9 cellular contexts compared by ENCODE assay signal in the genomic region with DNA sequence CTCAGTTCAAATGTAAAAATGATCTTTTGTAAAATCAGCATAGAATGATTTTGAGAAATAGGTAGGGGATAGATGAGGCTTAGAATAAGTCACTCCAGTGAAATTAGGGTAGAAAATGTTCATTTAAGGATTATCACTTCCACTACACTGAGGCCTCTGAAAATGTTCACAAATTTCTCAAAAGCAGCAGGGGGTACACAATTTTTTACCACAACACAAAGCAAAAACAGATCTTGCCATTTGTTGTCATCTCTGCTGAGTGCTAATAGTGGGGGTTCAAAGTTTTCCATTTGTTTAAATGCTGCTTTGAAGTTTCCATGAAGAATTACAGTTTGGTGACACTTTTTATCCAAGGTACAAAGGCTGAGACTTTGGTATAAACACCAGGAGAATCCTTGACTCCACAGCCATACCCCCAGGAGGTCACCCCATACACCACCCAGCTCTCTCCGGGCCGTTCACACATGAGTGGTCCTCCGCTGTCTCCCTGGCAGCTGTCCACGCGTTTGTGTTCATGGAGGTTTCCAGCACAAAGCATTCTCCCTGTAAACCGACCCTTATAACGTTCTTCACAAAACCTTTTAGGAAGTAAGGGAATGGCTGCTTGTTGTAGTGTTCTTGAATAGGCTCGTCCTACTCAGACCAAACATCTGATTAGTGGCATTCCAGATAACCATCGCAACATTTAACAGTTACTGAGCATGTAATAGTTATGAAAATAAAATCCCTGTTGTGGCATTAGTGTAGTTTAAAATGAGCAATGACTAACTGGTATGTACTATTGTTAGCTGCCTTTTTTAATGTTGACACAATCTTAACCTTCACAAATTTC.
DNase-seq lines count a peak whose midpoint lies in the region; ATAC-seq and TF ChIP-seq lines count a peak whose summit lies in the region.
"Had no signal": no experiment of that assay in that cellular context is flagged by ENCODE, and none has a peak within 500 bp of the region (broad histone marks: within the 10 kb centered on the region; RNA-seq: fewer than 3 reads in every experiment).

No MANE protein-coding gene starts in this region.

- H4K20me1 ChIP-seq in HCT116 (ENCODE audit: insufficient read depth), result peaks cover 4% of the 10 kb centered on the region; the same call in 1 of the 2 replicates

- no peak overlapping the region for H3K9ac ChIP-seq in HCT116 (ENCODE audit: low read length)

- DNase-seq in COLO668 (lab: John Stamatoyannopoulos, UW; ENCODE audit: unreplicated experiment) (peak; percentile 10), HCT116 (ENCODE audit: low read depth, low spot score) (no peak), WERI-Rb-1 (peak; percentile 41), left kidney (ENCODE audit: low read depth, low spot score) (peak; percentile 63), germinal center (ENCODE audit: low spot score) (no peak), DMS153 treated with DMSO at 0.1 percent for 48 hours (lab: John Stamatoyannopoulos, UW; ENCODE audit: unreplicated experiment) (no peak), midbrain (lab: John Stamatoyannopoulos, UW) (no peak)

- H3K27me3 ChIP-seq in HCT116 (ENCODE audit: insufficient read depth, low read length) (no peaks in the 10 kb centered on the region), WERI-Rb-1 (ENCODE audit: insufficient read depth, low read depth, severe bottlenecking) (no peaks in the 10 kb centered on the region)

- TF ChIP-seq RAD21 in HCT116 (IDR thresholded peaks at IDR 0.05; ENCODE audit: low read depth), result no peak

- H3K79me2 ChIP-seq in HCT116 (ENCODE audit: insufficient read depth, low read length), result peaks cover 18% of the 10 kb centered on the region

- RAD21 ChIA-PET in HCT116 (lab: Charles Lee; ENCODE audit: low non-redundant PET in 1 of 2, low total read pairs in 2 of 2, uncharacterized antibody in 2 of 2, unreplicated experiment in 2 of 2), result no interaction called here

- peak overlapping the region; percentile 30; the same call in 1 of the 2 replicates for H3K27ac ChIP-seq in HCT116 (ENCODE audit: low read depth, low read length)
- peak overlapping the region; percentile 39 for H3K27ac ChIP-seq in WERI-Rb-1

- no TSS peak for BruUV-seq in HCT116 (replicated peaks; lab: Mats Ljungman, UMichigan)

- no peak overlapping the region for H3K4me2 ChIP-seq in HCT116 (ENCODE audit: low read length)

- no peak for ATAC-seq in HCT116
- no peak for ATAC-seq in HG03457 (IDR thresholded peaks at IDR 0.05; ENCODE audit: unreplicated experiment)

- POLR2A ChIA-PET in HCT116 (lab: Charles Lee), result no interaction called here

- H3K36me3 ChIP-seq in HCT116 (ENCODE audit: control insufficient read depth in 1 of 2, insufficient read depth in 2 of 2, low read length in 2 of 2), result peaks cover 5 to 21% of the 10 kb centered on the region in 2 experiments; a peak in 3 of 4 replicates
- peaks cover 59% of the 10 kb centered on the region for H3K36me3 ChIP-seq in WERI-Rb-1

- H2AFZ ChIP-seq in HCT116 (ENCODE audit: low read depth, low read length, poor library complexity, severe bottlenecking), result no peak overlapping the region

- CTCF ChIA-PET in HCT116 (lab: Charles Lee), result interaction anchor here (1.3 kb wide), 1 partner anchor 70 kb away, joined by 5 read pairs; no protein-coding TSS in a partner anchor

- TF ChIP-seq POLR2A in HCT116 (IDR thresholded peaks at IDR 0.05; ENCODE audit: borderline replicate concordance, extremely low read depth, insufficient read depth, insufficient read length), result peak; percentile 8

- intact Hi-C loops in HCT116 (cut with micrococcal nuclease), result loop anchor here (1.0 kb wide), 1 partner anchor 71 kb away; the partner anchor contains the start of gene PRSS12

- TF ChIP-seq CTCF in HCT116 (IDR thresholded peaks at IDR 0.05 in 2 of 3, conservative IDR thresholded peaks at IDR 0.05 in 1 of 3; ENCODE audit: borderline replicate concordance in 1 of 3, insufficient read depth in 1 of 3, low read depth in 2 of 3, low read length in 2 of 3), result no peak
- TF ChIP-seq CTCF in WERI-Rb-1 (IDR thresholded peaks at IDR 0.05; ENCODE audit: low read depth, low read length), result no peak

- H3K4me3 ChIP-seq in HCT116 (replicated peaks in 1 of 2; ENCODE audit: low read depth in 1 of 2, low read length in 2 of 2), result no peak overlapping the region
- H3K4me3 ChIP-seq in WERI-Rb-1 (ENCODE audit: low read depth, low read length), result no peak overlapping the region
- H3K4me3 ChIP-seq: mucosa of descending colon had no signal

- peaks cover 6 to 21% of the 10 kb centered on the region in 2 experiments; a peak in 3 of 4 replicates for H3K4me1 ChIP-seq in HCT116 (ENCODE audit: control insufficient read depth in 1 of 2, insufficient read depth in 2 of 2, low read length in 2 of 2)

- H3K9me3 ChIP-seq in HCT116 (ENCODE audit: control insufficient read depth in 1 of 2, insufficient read depth in 1 of 2, low read depth in 1 of 2, low read length in 2 of 2), result no peaks in the 10 kb centered on the region
- no peaks in the 10 kb centered on the region for H3K9me3 ChIP-seq in WERI-Rb-1 (ENCODE audit: severe bottlenecking)
- H3K9me3 ChIP-seq: mucosa of descending colon had no signal

- H3K9me2 ChIP-seq in HCT116 (ENCODE audit: insufficient read depth), result no peaks in the 10 kb centered on the region

TF ChIP-seq in HCT116, 20 proteins besides CTCF, POLR2A, EP300 and RAD21:
- TF ChIP-seq, protein P1, sequence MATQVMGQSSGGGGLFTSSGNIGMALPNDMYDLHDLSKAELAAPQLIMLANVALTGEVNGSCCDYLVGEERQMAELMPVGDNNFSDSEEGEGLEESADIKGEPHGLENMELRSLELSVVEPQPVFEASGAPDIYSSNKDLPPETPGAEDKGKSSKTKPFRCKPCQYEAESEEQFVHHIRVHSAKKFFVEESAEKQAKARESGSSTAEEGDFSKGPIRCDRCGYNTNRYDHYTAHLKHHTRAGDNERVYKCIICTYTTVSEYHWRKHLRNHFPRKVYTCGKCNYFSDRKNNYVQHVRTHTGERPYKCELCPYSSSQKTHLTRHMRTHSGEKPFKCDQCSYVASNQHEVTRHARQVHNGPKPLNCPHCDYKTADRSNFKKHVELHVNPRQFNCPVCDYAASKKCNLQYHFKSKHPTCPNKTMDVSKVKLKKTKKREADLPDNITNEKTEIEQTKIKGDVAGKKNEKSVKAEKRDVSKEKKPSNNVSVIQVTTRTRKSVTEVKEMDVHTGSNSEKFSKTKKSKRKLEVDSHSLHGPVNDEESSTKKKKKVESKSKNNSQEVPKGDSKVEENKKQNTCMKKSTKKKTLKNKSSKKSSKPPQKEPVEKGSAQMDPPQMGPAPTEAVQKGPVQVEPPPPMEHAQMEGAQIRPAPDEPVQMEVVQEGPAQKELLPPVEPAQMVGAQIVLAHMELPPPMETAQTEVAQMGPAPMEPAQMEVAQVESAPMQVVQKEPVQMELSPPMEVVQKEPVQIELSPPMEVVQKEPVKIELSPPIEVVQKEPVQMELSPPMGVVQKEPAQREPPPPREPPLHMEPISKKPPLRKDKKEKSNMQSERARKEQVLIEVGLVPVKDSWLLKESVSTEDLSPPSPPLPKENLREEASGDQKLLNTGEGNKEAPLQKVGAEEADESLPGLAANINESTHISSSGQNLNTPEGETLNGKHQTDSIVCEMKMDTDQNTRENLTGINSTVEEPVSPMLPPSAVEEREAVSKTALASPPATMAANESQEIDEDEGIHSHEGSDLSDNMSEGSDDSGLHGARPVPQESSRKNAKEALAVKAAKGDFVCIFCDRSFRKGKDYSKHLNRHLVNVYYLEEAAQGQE (IDR thresholded peaks at IDR 0.05; ENCODE audit: low read depth), result no peak
- no peak for TF ChIP-seq TCF7L2 (IDR thresholded peaks at IDR 0.05; ENCODE audit: borderline replicate concordance, extremely low read depth, insufficient read depth, insufficient read length)
- TF ChIP-seq ELF1 (IDR thresholded peaks at IDR 0.05; ENCODE audit: borderline replicate concordance, low read depth), result no peak
- peak; percentile 60 for TF ChIP-seq POLR2AphosphoS5 (IDR thresholded peaks at IDR 0.05; ENCODE audit: low read depth, low read length)
- TF ChIP-seq, protein P2, sequence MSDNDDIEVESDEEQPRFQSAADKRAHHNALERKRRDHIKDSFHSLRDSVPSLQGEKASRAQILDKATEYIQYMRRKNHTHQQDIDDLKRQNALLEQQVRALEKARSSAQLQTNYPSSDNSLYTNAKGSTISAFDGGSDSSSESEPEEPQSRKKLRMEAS (IDR thresholded peaks at IDR 0.05), result no peak

Comparison
In these comparisons a context has a peak if more than half of its experiments do, and no peak if none do; other contexts are left out.
1. DNase-seq: peak in COLO668 (single experiment), WERI-Rb-1 (single experiment) and left kidney (single experiment); none in HCT116 (single experiment), germinal center (single experiment), DMS153 treated with DMSO at 0.1 percent for 48 hours (single experiment) and midbrain (single experiment).